Comparison of ENCODE assay signal across 1 cellular context in the genomic region with DNA sequence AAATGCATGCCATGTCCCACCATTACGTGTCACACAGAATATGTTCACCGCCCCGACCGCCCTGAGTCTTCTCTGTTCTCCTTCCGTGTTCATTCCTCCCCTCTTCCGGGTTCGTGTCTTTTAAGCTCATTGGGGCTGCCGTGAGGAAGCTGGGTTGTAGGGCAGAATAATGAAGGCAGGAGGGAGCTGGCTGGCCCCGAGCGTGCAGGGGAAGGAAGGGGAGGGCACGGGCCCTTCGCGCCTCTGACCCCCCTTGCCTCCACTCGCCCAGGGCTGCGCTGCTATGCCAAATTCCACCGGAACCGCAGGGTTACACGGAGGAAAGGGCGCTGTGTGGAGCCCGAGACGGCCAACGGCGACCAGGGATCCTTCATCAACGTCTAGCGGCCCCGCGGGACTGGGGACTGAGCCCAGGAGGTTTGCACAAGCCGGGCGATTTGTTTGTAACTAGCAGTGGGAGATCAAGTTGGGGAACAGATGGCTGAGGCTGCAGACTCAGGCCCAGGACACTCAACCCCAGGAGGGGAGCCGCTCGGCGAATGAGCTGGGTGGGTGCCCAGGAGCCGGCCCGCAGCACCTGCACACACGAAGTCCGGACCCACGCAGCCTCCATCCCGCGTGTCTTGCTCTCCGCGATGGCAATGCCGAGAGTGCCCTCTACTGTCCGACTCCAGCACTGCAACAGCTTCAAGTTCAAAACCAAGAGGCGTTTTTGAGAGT.
TF ChIP-seq lines count a peak whose summit lies in the region.

No MANE protein-coding gene starts in this region.

TF ChIP-seq in K562, 482 proteins besides CTCF, POLR2A, EP300 and RAD21 (continued from another document and continues in another):
- TF ChIP-seq, protein P1, sequence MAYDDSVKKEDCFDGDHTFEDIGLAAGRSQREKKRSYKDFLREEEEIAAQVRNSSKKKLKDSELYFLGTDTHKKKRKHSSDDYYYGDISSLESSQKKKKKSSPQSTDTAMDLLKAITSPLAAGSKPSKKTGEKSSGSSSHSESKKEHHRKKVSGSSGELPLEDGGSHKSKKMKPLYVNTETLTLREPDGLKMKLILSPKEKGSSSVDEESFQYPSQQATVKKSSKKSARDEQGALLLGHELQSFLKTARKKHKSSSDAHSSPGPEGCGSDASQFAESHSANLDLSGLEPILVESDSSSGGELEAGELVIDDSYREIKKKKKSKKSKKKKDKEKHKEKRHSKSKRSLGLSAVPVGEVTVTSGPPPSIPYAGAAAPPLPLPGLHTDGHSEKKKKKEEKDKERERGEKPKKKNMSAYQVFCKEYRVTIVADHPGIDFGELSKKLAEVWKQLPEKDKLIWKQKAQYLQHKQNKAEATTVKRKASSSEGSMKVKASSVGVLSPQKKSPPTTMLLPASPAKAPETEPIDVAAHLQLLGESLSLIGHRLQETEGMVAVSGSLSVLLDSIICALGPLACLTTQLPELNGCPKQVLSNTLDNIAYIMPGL (CRISPR knock-in tag; IDR thresholded peaks at IDR 0.05), result peak; percentile 61; the same call in 1 of the 2 replicates
- TF ChIP-seq ATF7 (IDR thresholded peaks at IDR 0.05), result peak; percentile 43; the same call in 1 of the 2 replicates
- TF ChIP-seq SMAD4 (CRISPR knock-in tag; conservative IDR thresholded peaks at IDR 0.05), result 0 out of 2 replicates have a peak, but pooled peaks have one; percentile 17
- peak; percentile 50 for TF ChIP-seq RBFOX2 (IDR thresholded peaks at IDR 0.05; ENCODE audit: low read depth, low read length)
- TF ChIP-seq, protein P2, sequence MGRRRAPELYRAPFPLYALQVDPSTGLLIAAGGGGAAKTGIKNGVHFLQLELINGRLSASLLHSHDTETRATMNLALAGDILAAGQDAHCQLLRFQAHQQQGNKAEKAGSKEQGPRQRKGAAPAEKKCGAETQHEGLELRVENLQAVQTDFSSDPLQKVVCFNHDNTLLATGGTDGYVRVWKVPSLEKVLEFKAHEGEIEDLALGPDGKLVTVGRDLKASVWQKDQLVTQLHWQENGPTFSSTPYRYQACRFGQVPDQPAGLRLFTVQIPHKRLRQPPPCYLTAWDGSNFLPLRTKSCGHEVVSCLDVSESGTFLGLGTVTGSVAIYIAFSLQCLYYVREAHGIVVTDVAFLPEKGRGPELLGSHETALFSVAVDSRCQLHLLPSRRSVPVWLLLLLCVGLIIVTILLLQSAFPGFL (CRISPR knock-in tag; IDR thresholded peaks at IDR 0.05), result peak; percentile 46; the same call in 1 of the 2 replicates
- TF ChIP-seq, protein P3, sequence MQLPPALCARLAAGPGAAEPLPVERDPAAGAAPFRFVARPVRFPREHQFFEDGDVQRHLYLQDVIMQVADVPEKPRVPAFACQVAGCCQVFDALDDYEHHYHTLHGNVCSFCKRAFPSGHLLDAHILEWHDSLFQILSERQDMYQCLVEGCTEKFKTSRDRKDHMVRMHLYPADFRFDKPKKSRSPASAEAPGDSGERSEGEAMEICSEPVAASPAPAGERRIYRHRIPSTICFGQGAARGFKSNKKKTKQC (CRISPR knock-in tag; IDR thresholded peaks at IDR 0.05), result peak; percentile 61; the same call in 1 of the 2 replicates
- TF ChIP-seq ZFX (CRISPR knock-in tag; IDR thresholded peaks at IDR 0.05), result peak; percentile 25; the same call in 1 of the 2 replicates
- TF ChIP-seq, protein P4, sequence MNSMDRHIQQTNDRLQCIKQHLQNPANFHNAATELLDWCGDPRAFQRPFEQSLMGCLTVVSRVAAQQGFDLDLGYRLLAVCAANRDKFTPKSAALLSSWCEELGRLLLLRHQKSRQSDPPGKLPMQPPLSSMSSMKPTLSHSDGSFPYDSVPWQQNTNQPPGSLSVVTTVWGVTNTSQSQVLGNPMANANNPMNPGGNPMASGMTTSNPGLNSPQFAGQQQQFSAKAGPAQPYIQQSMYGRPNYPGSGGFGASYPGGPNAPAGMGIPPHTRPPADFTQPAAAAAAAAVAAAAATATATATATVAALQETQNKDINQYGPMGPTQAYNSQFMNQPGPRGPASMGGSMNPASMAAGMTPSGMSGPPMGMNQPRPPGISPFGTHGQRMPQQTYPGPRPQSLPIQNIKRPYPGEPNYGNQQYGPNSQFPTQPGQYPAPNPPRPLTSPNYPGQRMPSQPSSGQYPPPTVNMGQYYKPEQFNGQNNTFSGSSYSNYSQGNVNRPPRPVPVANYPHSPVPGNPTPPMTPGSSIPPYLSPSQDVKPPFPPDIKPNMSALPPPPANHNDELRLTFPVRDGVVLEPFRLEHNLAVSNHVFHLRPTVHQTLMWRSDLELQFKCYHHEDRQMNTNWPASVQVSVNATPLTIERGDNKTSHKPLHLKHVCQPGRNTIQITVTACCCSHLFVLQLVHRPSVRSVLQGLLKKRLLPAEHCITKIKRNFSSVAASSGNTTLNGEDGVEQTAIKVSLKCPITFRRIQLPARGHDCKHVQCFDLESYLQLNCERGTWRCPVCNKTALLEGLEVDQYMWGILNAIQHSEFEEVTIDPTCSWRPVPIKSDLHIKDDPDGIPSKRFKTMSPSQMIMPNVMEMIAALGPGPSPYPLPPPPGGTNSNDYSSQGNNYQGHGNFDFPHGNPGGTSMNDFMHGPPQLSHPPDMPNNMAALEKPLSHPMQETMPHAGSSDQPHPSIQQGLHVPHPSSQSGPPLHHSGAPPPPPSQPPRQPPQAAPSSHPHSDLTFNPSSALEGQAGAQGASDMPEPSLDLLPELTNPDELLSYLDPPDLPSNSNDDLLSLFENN (IDR thresholded peaks at IDR 0.05; ENCODE audit: low read depth in 2 of 2, low read length in 2 of 2), result peak in 1 of 2 experiments; percentile 32; a peak in 1 of 4 replicates
- TF ChIP-seq, protein P5, sequence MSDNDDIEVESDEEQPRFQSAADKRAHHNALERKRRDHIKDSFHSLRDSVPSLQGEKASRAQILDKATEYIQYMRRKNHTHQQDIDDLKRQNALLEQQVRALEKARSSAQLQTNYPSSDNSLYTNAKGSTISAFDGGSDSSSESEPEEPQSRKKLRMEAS (CRISPR knock-in tag; IDR thresholded peaks at IDR 0.05), result peak; percentile 97
- no peak for TF ChIP-seq RFX5 (IDR thresholded peaks at IDR 0.05; ENCODE audit: low read depth, low read length)
- peak; percentile 51; the same call in 1 of the 2 replicates for TF ChIP-seq EP400 (IDR thresholded peaks at IDR 0.05)
- TF ChIP-seq, protein P6, sequence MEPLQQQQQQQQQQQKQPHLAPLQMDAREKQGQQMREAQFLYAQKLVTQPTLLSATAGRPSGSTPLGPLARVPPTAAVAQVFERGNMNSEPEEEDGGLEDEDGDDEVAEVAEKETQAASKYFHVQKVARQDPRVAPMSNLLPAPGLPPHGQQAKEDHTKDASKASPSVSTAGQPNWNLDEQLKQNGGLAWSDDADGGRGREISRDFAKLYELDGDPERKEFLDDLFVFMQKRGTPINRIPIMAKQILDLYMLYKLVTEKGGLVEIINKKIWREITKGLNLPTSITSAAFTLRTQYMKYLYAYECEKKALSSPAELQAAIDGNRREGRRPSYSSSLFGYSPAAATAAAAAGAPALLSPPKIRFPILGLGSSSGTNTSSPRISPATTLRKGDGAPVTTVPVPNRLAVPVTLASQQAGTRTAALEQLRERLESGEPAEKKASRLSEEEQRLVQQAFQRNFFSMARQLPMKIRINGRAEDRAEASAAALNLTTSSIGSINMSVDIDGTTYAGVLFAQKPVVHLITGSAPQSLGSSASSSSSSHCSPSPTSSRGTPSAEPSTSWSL (CRISPR knock-in tag; IDR thresholded peaks at IDR 0.05; ENCODE audit: borderline replicate concordance), result 0 out of 2 replicates have a peak, but pooled peaks have one; percentile 6
- TF ChIP-seq, protein P7, sequence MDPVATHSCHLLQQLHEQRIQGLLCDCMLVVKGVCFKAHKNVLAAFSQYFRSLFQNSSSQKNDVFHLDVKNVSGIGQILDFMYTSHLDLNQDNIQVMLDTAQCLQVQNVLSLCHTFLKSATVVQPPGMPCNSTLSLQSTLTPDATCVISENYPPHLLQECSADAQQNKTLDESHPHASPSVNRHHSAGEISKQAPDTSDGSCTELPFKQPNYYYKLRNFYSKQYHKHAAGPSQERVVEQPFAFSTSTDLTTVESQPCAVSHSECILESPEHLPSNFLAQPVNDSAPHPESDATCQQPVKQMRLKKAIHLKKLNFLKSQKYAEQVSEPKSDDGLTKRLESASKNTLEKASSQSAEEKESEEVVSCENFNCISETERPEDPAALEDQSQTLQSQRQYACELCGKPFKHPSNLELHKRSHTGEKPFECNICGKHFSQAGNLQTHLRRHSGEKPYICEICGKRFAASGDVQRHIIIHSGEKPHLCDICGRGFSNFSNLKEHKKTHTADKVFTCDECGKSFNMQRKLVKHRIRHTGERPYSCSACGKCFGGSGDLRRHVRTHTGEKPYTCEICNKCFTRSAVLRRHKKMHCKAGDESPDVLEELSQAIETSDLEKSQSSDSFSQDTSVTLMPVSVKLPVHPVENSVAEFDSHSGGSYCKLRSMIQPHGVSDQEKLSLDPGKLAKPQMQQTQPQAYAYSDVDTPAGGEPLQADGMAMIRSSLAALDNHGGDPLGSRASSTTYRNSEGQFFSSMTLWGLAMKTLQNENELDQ (CRISPR knock-in tag; IDR thresholded peaks at IDR 0.05; ENCODE audit: borderline replicate concordance), result peak; percentile 27; the same call in 1 of the 2 replicates
- no peak for TF ChIP-seq ZNF282 (CRISPR knock-in tag; IDR thresholded peaks at IDR 0.05)
- TF ChIP-seq, protein P8, sequence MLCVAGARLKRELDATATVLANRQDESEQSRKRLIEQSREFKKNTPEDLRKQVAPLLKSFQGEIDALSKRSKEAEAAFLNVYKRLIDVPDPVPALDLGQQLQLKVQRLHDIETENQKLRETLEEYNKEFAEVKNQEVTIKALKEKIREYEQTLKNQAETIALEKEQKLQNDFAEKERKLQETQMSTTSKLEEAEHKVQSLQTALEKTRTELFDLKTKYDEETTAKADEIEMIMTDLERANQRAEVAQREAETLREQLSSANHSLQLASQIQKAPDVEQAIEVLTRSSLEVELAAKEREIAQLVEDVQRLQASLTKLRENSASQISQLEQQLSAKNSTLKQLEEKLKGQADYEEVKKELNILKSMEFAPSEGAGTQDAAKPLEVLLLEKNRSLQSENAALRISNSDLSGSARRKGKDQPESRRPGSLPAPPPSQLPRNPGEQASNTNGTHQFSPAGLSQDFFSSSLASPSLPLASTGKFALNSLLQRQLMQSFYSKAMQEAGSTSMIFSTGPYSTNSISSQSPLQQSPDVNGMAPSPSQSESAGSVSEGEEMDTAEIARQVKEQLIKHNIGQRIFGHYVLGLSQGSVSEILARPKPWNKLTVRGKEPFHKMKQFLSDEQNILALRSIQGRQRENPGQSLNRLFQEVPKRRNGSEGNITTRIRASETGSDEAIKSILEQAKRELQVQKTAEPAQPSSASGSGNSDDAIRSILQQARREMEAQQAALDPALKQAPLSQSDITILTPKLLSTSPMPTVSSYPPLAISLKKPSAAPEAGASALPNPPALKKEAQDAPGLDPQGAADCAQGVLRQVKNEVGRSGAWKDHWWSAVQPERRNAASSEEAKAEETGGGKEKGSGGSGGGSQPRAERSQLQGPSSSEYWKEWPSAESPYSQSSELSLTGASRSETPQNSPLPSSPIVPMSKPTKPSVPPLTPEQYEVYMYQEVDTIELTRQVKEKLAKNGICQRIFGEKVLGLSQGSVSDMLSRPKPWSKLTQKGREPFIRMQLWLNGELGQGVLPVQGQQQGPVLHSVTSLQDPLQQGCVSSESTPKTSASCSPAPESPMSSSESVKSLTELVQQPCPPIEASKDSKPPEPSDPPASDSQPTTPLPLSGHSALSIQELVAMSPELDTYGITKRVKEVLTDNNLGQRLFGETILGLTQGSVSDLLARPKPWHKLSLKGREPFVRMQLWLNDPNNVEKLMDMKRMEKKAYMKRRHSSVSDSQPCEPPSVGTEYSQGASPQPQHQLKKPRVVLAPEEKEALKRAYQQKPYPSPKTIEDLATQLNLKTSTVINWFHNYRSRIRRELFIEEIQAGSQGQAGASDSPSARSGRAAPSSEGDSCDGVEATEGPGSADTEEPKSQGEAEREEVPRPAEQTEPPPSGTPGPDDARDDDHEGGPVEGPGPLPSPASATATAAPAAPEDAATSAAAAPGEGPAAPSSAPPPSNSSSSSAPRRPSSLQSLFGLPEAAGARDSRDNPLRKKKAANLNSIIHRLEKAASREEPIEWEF (CRISPR knock-in tag; IDR thresholded peaks at IDR 0.05), result no peak
- TF ChIP-seq TCF7 (IDR thresholded peaks at IDR 0.05; ENCODE audit: borderline replicate concordance), result 0 out of 2 replicates have a peak, but pooled peaks have one; percentile 38
- TF ChIP-seq CHD4 (IDR thresholded peaks at IDR 0.05; ENCODE audit: insufficient read depth, insufficient replicate concordance, low read depth, low read length, poor library complexity, severe bottlenecking), result no peak
- TF ChIP-seq GABPB1 (CRISPR knock-in tag; IDR thresholded peaks at IDR 0.05), result peak; percentile 71
